1 cellular context compared by ENCODE assay signal in the genomic region with DNA sequence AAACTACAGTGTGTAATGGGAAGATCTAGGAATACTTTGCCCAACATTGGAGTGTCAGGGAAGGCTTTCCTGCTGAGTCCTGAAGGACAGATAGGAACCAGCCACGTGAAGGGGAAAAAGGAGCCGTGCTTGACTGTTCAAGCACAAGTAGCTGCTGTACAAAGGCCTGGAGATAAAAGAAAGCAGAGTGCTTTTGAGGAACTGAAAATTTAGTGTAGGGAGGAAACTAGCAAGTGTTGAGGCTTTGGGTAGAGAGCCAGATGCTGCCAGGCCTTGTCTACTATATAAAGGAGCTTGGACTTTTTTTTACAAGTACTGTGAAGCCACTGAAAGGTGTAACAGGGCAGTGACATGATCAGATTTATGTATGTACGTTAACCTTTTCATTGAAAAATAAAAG.
TF ChIP-seq lines count a peak whose summit lies in the region.

No MANE protein-coding gene starts in this region.

TF ChIP-seq in GM12878, 131 proteins besides CTCF, POLR2A, EP300 and RAD21 (continued from another document):
- TF ChIP-seq USF1 (IDR thresholded peaks at IDR 0.05; ENCODE audit: borderline replicate concordance, extremely low read length, insufficient read depth, low read depth, low read length) (no peak), POU2F2 (IDR thresholded peaks at IDR 0.05; ENCODE audit: borderline replicate concordance, low read depth, low read length) (0 out of 3 replicates have a peak, but pooled peaks have one; percentile 39), LARP7 (IDR thresholded peaks at IDR 0.05) (no peak), NR2F1 (conservative IDR thresholded peaks at IDR 0.05) (no peak), MTA3 (IDR thresholded peaks at IDR 0.05; ENCODE audit: borderline replicate concordance, low read length) (0 out of 2 replicates have a peak, but pooled peaks have one; percentile 73), CEBPB (IDR thresholded peaks at IDR 0.05; ENCODE audit: borderline replicate concordance in 1 of 2, low read depth in 2 of 2, low read length in 2 of 2) (no peak), MEF2B (IDR thresholded peaks at IDR 0.05; ENCODE audit: partially characterized antibody, poor library complexity, severe bottlenecking) (peak; percentile 23), RFX5 (IDR thresholded peaks at IDR 0.05; ENCODE audit: low read depth, low read length) (0 out of 2 replicates have a peak, but pooled peaks have one; percentile 20), MTA2 (IDR thresholded peaks at IDR 0.05; ENCODE audit: low read depth) (peak; percentile 64; the same call in 1 of the 2 replicates), SMC3 (IDR thresholded peaks at IDR 0.05; ENCODE audit: borderline replicate concordance, low read length) (0 out of 2 replicates have a peak, but pooled peaks have one; percentile 31), RB1 (IDR thresholded peaks at IDR 0.05; ENCODE audit: borderline replicate concordance) (no peak), USF2 (IDR thresholded peaks at IDR 0.05; ENCODE audit: borderline replicate concordance, low read depth, low read length) (no peak; the same call in 1 of the 2 replicates), TCF12 (IDR thresholded peaks at IDR 0.05; ENCODE audit: low read depth, low read length) (peak; percentile 73; the same call in 1 of the 2 replicates), NBN (IDR thresholded peaks at IDR 0.05) (peak; percentile 69; the same call in 1 of the 2 replicates), TCF7 (IDR thresholded peaks at IDR 0.05; ENCODE audit: borderline replicate concordance) (peak; percentile 84), TBL1XR1 (IDR thresholded peaks at IDR 0.05; ENCODE audit: low read depth, low read length) (0 out of 2 replicates have a peak, but pooled peaks have one; percentile 39), CREB1 (IDR thresholded peaks at IDR 0.05; ENCODE audit: low read depth) (peak; percentile 51; the same call in 1 of the 2 replicates), ZNF384 (IDR thresholded peaks at IDR 0.05; ENCODE audit: borderline replicate concordance, low read depth, low read length) (peak; percentile 86; the same call in 1 of the 2 replicates), ZBED1 (IDR thresholded peaks at IDR 0.05; ENCODE audit: borderline replicate concordance) (0 out of 2 replicates have a peak, but pooled peaks have one; percentile 41), JUND (IDR thresholded peaks at IDR 0.05; ENCODE audit: low read depth, low read length) (no peak), FOXK2 (IDR thresholded peaks at IDR 0.05) (no peak), KLF5 (IDR thresholded peaks at IDR 0.05; ENCODE audit: partially characterized antibody) (no peak)
- TF ChIP-seq, protein P1, sequence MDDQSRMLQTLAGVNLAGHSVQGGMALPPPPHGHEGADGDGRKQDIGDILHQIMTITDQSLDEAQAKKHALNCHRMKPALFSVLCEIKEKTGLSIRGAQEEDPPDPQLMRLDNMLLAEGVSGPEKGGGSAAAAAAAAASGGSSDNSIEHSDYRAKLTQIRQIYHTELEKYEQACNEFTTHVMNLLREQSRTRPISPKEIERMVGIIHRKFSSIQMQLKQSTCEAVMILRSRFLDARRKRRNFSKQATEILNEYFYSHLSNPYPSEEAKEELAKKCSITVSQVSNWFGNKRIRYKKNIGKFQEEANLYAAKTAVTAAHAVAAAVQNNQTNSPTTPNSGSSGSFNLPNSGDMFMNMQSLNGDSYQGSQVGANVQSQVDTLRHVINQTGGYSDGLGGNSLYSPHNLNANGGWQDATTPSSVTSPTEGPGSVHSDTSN (IDR thresholded peaks at IDR 0.05; ENCODE audit: insufficient replicate concordance, low read depth, low read length): no peak
